Comparison of ENCODE assay signal across 26 cellular contexts in genomic region chr20:7452890-7453289, GRCh38.
"Had no signal": no experiment of that assay in that cellular context is flagged by ENCODE, and none has a peak within 500 bp of the region (broad histone marks: within the 10 kb centered on the region; RNA-seq: fewer than 3 reads in every experiment).

No MANE protein-coding gene starts in this region.

- H3K4me3 ChIP-seq: ascending aorta, cardiac muscle cell, colonic mucosa had no signal

- H3K4me1 ChIP-seq: ascending aorta, colonic mucosa had no signal

- ATAC-seq: activated CD4-positive, CD25-positive, alpha-beta regulatory T cell treated with anti-CD3 and anti-CD28 coated beads, Interleukin-2, amount 50 U/mL, for 24 hours; activated CD8-positive, alpha-beta memory T cell treated with anti-CD3 and anti-CD28 coated beads, Interleukin-2, amount 10 ng/mL, durations not matched to agents 7 days and 5 days; activated CD8-positive, alpha-beta T cell treated with anti-CD3 and anti-CD28 coated beads, Interleukin-2, amount 10 ng/mL, durations not matched to agents 7 days and 5 days; activated naive CD4-positive, alpha-beta T cell treated with anti-CD3 and anti-CD28 coated beads, Interleukin-2, amount 50 U/mL, for 72 hours; esophagus mucosa; T-cell had no signal

- H3K36me3 ChIP-seq: ascending aorta, brain microvascular endothelial cell, cardiac muscle cell, colonic mucosa, WERI-Rb-1 had no signal

- H3K27ac ChIP-seq: ascending aorta, brain microvascular endothelial cell, cardiac muscle cell, colonic mucosa, WERI-Rb-1 had no signal

- H3K9me3 ChIP-seq: ascending aorta, colonic mucosa had no signal

- H3K27me3 ChIP-seq: ascending aorta, brain microvascular endothelial cell, cardiac muscle cell, colonic mucosa had no signal

- DNase-seq: activated B cell treated with CpG ODN at 0.5 μM for 24 hours; activated CD4-positive, alpha-beta memory T cell treated with anti-CD3 and anti-CD28 coated beads for 36 hours; activated CD4-positive, alpha-beta T cell treated with anti-CD3 and anti-CD28 coated beads, Interleukin-2, amount 10 ng/mL, durations not matched to agents 24 days and 14 days; activated CD8-positive, alpha-beta memory T cell treated with anti-CD3 and anti-CD28 coated beads, Interleukin-2, amount 10 ng/mL, durations not matched to agents 7 days and 5 days; activated CD8-positive, alpha-beta memory T cell treated with anti-CD3 and anti-CD28 coated beads, Interleukin-2, amount 50 U/mL, for 4 hours; activated CD8-positive, alpha-beta T cell treated with anti-CD3 and anti-CD28 coated beads, Interleukin-2, amount 10 ng/mL, durations not matched to agents 7 days and 5 days; activated effector memory CD4-positive, alpha-beta T cell treated with anti-CD3 and anti-CD28 coated beads, Interleukin-2, amount 50 U/mL, for 16 hours; activated naive CD4-positive, alpha-beta T cell treated with anti-CD3 and anti-CD28 coated beads, Interleukin-2, amount 10 ng/mL, durations not matched to agents 7 days and 5 days; activated naive CD8-positive, alpha-beta T cell treated with anti-CD3 and anti-CD28 coated beads, Interleukin-2, amount 10 ng/mL, durations not matched to agents 7 days and 5 days; activated T-cell treated with anti-CD3 and anti-CD28 coated beads, Interleukin-2, amount 50 U/mL, for 1 hour; activated T-cell treated with anti-CD3 and anti-CD28 coated beads, Interleukin-2, amount 50 U/mL, for 48 hours; brain microvascular endothelial cell; central memory CD4-positive, alpha-beta T cell; cerebellar nuclear complex; colonic mucosa; effector CD8-positive, alpha-beta T cell; head of caudate nucleus; hypothalamus; T-cell; T-helper 9 cell; WERI-Rb-1 had no signal
